In genomic region chr12:6488240-6488639, GRCh38 we compare ENCODE assay signal across 1 cellular context.
A peak's percentile ranks its signal among the peaks of the same experiment; 100 is the strongest.
TF ChIP-seq lines count a peak whose summit lies in the region.

No MANE protein-coding gene starts in this region.

TF ChIP-seq in HepG2, 621 proteins besides CTCF, POLR2A, EP300 and RAD21:
- TF ChIP-seq ZNF121 (CRISPR knock-in tag; IDR thresholded peaks at IDR 0.05) (peak; percentile 58; the same call in 1 of the 2 replicates), ZNF629 (CRISPR knock-in tag; conservative IDR thresholded peaks at IDR 0.05) (no peak)
